20 cellular contexts compared by ENCODE assay signal in the genomic region with DNA sequence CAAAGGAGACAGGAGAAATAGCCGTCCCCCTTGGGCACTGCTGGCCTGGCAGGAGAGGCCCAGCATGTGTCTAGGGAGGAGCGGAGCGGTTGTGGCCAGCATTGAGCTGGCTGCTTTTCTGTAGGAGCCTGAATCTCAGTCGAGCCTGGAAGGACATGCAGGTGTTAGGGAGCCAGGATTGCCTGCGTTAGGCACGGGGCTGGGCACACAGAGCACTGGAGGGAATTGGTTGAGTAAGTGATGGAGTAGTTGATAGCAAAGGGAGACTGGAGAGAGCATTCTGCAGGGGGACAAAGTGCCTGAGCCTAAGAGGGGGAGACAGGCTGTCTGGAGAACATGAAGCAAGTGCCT. TPM values are rescaled to one million over a fixed set of nuclear protein-coding genes. Genes with fewer than 3 reads are reported as not detected.
DNase-seq lines count a peak whose midpoint lies in the region; ATAC-seq and TF ChIP-seq lines count a peak whose summit lies in the region.
"Had no signal": no experiment of that assay in that cellular context is flagged by ENCODE, and none has a peak within 500 bp of the region (broad histone marks: within the 10 kb centered on the region; RNA-seq: fewer than 3 reads in every experiment).

No MANE protein-coding gene starts in this region.

- peak overlapping the region; percentile 89 for H3K4me3 Mint-ChIP-seq in glutamatergic neuron (ENCODE audit: unreplicated experiment)
- H3K4me3 Mint-ChIP-seq: activated naive CD8-positive, alpha-beta T cell; activated T-helper 1 cell treated with anti-CD3 and anti-CD28 coated beads, Interleukin-12 subunit alpha, Interleukin-12 subunit beta, Interleukin-2, Interleukin-4 antibody, amounts not matched to agents 30 ng/mL and 10 ng/mL and 1 ng/mL, durations not matched to agents 14 hours and 24 hours and 36 hours; H9; naive thymus-derived CD8-positive, alpha-beta T cell had no signal

- H3K27me3 ChIP-seq in RWPE2 (ENCODE audit: insufficient read depth, poor library complexity, severe bottlenecking): no peaks in the 10 kb centered on the region
- H3K27me3 ChIP-seq in body of pancreas: no peaks in the 10 kb centered on the region
- H3K27me3 ChIP-seq: BE2C, Peyer's patch, uterus had no signal

- H3K4me3 ChIP-seq in RWPE2 (ENCODE audit: severe bottlenecking) (no peak overlapping the region), body of pancreas (no peak overlapping the region)
- H3K4me3 ChIP-seq: Peyer's patch, uterus had no signal

- WGBS in body of pancreas, 2 donors: 79 to 88% methylated on average over 6 of the region's 6 CpGs

- peaks cover 77% of the 10 kb centered on the region for H3K4me1 Mint-ChIP-seq in glutamatergic neuron (ENCODE audit: low read depth, unreplicated experiment)

- TF ChIP-seq POLR2A in body of pancreas (IDR thresholded peaks at IDR 0.05): no peak

- no peaks in the 10 kb centered on the region for H3K36me3 Mint-ChIP-seq in glutamatergic neuron (ENCODE audit: unreplicated experiment)
- H3K36me3 Mint-ChIP-seq: activated naive CD8-positive, alpha-beta T cell; naive thymus-derived CD8-positive, alpha-beta T cell had no signal

- H3K9me3 ChIP-seq in RWPE2 (ENCODE audit: severe bottlenecking) (no peaks in the 10 kb centered on the region), body of pancreas (no peaks in the 10 kb centered on the region)
- H3K9me3 ChIP-seq: BE2C, Peyer's patch, uterus had no signal

- ATAC-seq in RWPE2 (ENCODE audit: low read depth): no peak
- ATAC-seq in body of pancreas: no peak
- ATAC-seq: naive thymus-derived CD8-positive, alpha-beta T cell had no signal

- peaks cover 16% of the 10 kb centered on the region for H3K9me3 Mint-ChIP-seq in glutamatergic neuron (ENCODE audit: unreplicated experiment)
- H3K9me3 Mint-ChIP-seq: activated T-helper 1 cell treated with anti-CD3 and anti-CD28 coated beads, Interleukin-12 subunit alpha, Interleukin-12 subunit beta, Interleukin-2, Interleukin-4 antibody, amounts not matched to agents 30 ng/mL and 10 ng/mL and 1 ng/mL, durations not matched to agents 14 hours and 24 hours and 36 hours; H9; naive thymus-derived CD8-positive, alpha-beta T cell had no signal

- H3K4me1 ChIP-seq in RWPE2 (ENCODE audit: insufficient read depth, poor library complexity, severe bottlenecking) (peaks cover 73% of the 10 kb centered on the region), body of pancreas (peaks cover 25% of the 10 kb centered on the region)

- intact Hi-C loops in posterior vena cava (cut with DNase I) (no loop called here), body of pancreas (cut with DNase I) (no loop called here)

- DNase-seq in activated effector memory CD4-positive, alpha-beta T cell treated with anti-CD3 and anti-CD28 coated beads, Interleukin-2, amount 50 U/mL, for 16 hours: peak; percentile 27
- no peak for DNase-seq in activated effector memory CD4-positive, alpha-beta T cell treated with Interleukin-2 at 50 U/mL for 16 hours
- DNase-seq in RWPE2 (ENCODE audit: low spot score) (no peak), glutamatergic neuron (no peak), posterior vena cava (ENCODE audit: low spot score) (peak; percentile 46), NCI-H2227 (lab: John Stamatoyannopoulos, UW; ENCODE audit: unreplicated experiment) (no peak), nucleus accumbens (lab: John Stamatoyannopoulos, UW) (no peak), body of pancreas (no peak)
- DNase-seq: activated CD4-positive, CD25-positive, alpha-beta regulatory T cell treated with anti-CD3 and anti-CD28 coated beads, Interleukin-2, amount 50 U/mL, for 72 hours; BE2C; H9; naive thymus-derived CD8-positive, alpha-beta T cell; NCI-H1105 treated with DMSO at 0.1 percent for 48 hours; NCI-H2081 treated with DMSO at 0.1 percent for 48 hours; Peyer's patch; stimulated activated CD8-positive, alpha-beta memory T cell treated with anti-CD3 and anti-CD28 coated beads, Interleukin-4, amount 100 ng/mL, for 48 hours; T1000 had no signal

- H3K36me3 ChIP-seq in RWPE2 (ENCODE audit: low read depth) (peaks cover 18% of the 10 kb centered on the region), body of pancreas (replicated peaks in 1 of 2; ENCODE audit: insufficient read depth in 1 of 2, low read depth in 2 of 2) (no peaks in the 10 kb centered on the region)
- H3K36me3 ChIP-seq: BE2C, Peyer's patch, uterus had no signal

- H3K27me3 Mint-ChIP-seq in glutamatergic neuron (ENCODE audit: unreplicated experiment): peaks cover 12% of the 10 kb centered on the region

- H3K27ac ChIP-seq in RWPE2 (ENCODE audit: poor library complexity, severe bottlenecking) (peak overlapping the region; percentile 100), body of pancreas (no peak overlapping the region)
- H3K27ac ChIP-seq: Peyer's patch had no signal

- H3K27ac Mint-ChIP-seq in glutamatergic neuron (ENCODE audit: unreplicated experiment): peak overlapping the region; percentile 91
- H3K27ac Mint-ChIP-seq: activated naive CD8-positive, alpha-beta T cell; activated T-helper 1 cell treated with anti-CD3 and anti-CD28 coated beads, Interleukin-12 subunit alpha, Interleukin-12 subunit beta, Interleukin-2, Interleukin-4 antibody, amounts not matched to agents 30 ng/mL and 10 ng/mL and 1 ng/mL, durations not matched to agents 14 hours and 24 hours and 36 hours had no signal

- no peak for TF ChIP-seq CTCF in RWPE2 (IDR thresholded peaks at IDR 0.05; ENCODE audit: poor library complexity, severe bottlenecking)
- no peak for TF ChIP-seq CTCF in glutamatergic neuron (IDR thresholded peaks at IDR 0.05; ENCODE audit: partially characterized antibody, unreplicated experiment)
- no peak for TF ChIP-seq CTCF in body of pancreas (IDR thresholded peaks at IDR 0.05)

RNA-seq across cellular contexts. Expression of gene ASAP2, which starts 22.8 kb away (rescaled TPM):
- total RNA-seq in glutamatergic neuron (ENCODE audit: unreplicated experiment) (49.6 TPM), posterior vena cava (10 to 100 TPM; 28.1 to 31.3 TPM), body of pancreas (10 to 100 TPM; 12.5 to 23.7 TPM)
- total RNA-seq: naive thymus-derived CD8-positive, alpha-beta T cell had no signal

Comparison
In these comparisons a context has a peak if more than half of its experiments do, and no peak if none do; other contexts are left out.
1. DNase-seq: peak in activated effector memory CD4-positive, alpha-beta T cell treated with anti-CD3 and anti-CD28 coated beads, Interleukin-2, amount 50 U/mL, for 16 hours (single experiment) and posterior vena cava (single experiment); none in activated effector memory CD4-positive, alpha-beta T cell treated with Interleukin-2 at 50 U/mL for 16 hours (single experiment), RWPE2 (single experiment), glutamatergic neuron (single experiment), NCI-H2227 (single experiment), nucleus accumbens (0 of 56) and body of pancreas (0 of 4).